In genomic region chr16:16208461-16208860, GRCh38 we compare ENCODE assay signal across 2 cellular contexts. TPM values are rescaled to one million over a fixed set of nuclear protein-coding genes. Genes with fewer than 3 reads are reported as not detected.
"Had no signal": no experiment of that assay in that cellular context is flagged by ENCODE, and none has a peak within 500 bp of the region (broad histone marks: within the 10 kb centered on the region; RNA-seq: fewer than 3 reads in every experiment).

No MANE protein-coding gene starts in this region.

RNA-seq across cellular contexts. Expression of gene ABCC6, which starts 14.8 kb away (rescaled TPM):
- total RNA-seq: HT1080 had no signal
- polyA plus RNA-seq: IgD-negative memory B cell had no signal
